In genomic region chr2:88739985-88740600, GRCh38 we compare ENCODE assay signal across 8 cellular contexts. TPM values are rescaled to one million over a fixed set of nuclear protein-coding genes. Genes with fewer than 3 reads are reported as not detected.
A peak's percentile ranks its signal among the peaks of the same experiment; 100 is the strongest.
DNase-seq lines count a peak whose midpoint lies in the region; ATAC-seq, FAIRE-seq and TF ChIP-seq lines count a peak whose summit lies in the region.

No MANE protein-coding gene starts in this region.

- WGBS in liver, result 40% methylated on average over 7 of the region's 7 CpGs

- peaks cover 0 to 2% (median 0%) of the 10 kb centered on the region in 4 donors for H3K4me1 ChIP-seq in liver (ENCODE audit: control insufficient read depth in 4 of 4, insufficient read depth in 4 of 4, low read length in 3 of 4)

- H3K4me3 ChIP-seq in liver (ENCODE audit: low read depth in 1 of 3, low read length in 3 of 3), result no peak overlapping the region

- peak; percentile 90 for FAIRE-seq in GM18507 (lab: Jason Lieb, UNC)

- H3K27ac ChIP-seq in liver (ENCODE audit: low read depth in 1 of 2, low read length in 2 of 2), result no peak overlapping the region

- H3K36me3 ChIP-seq in liver (ENCODE audit: control insufficient read depth in 4 of 4, insufficient read depth in 3 of 4, low read depth in 1 of 4, low read length in 3 of 4), result peaks cover 2 to 20% (median 11%) of the 10 kb centered on the region in 4 donors

- no peaks in the 10 kb centered on the region for H3K9me3 ChIP-seq in liver (ENCODE audit: control insufficient read depth in 4 of 4, low read length in 3 of 4)

- peak; percentile 89 for ATAC-seq in HG03025 (IDR thresholded peaks at IDR 0.05; ENCODE audit: low FRiP score, unreplicated experiment)

- TF ChIP-seq CTCF in liver (IDR thresholded peaks at IDR 0.05; ENCODE audit: low read depth, low read length, missing input control), result peak; percentile 88

- no peaks in the 10 kb centered on the region for H3K27me3 ChIP-seq in liver (ENCODE audit: control insufficient read depth in 4 of 4, insufficient read depth in 4 of 4, low read length in 3 of 4)

- no peak overlapping the region for H3K9ac ChIP-seq in liver (ENCODE audit: low read depth in 1 of 2, low read length in 2 of 2)

- TF ChIP-seq RAD21 in liver (IDR thresholded peaks at IDR 0.05), result peak; percentile 80 to 88

- DNase-seq in AG08395 (ENCODE audit: low spot score) (peak; percentile 82), GM18507 (ENCODE audit: extremely low spot score, insufficient read length, low read depth) (peak; percentile 18), NCI-H2171 (lab: John Stamatoyannopoulos, UW) (peak; percentile 15), cerebellum (ENCODE audit: low spot score) (peak; percentile 31)
- DNase-seq in activated CD4-positive, alpha-beta T cell treated with anti-CD3 and anti-CD28 coated beads for 1 hour, result peak; percentile 57
- peak; percentile 45 to 66 (median 53) for DNase-seq in stimulated activated CD4-positive, alpha-beta T cell treated with anti-CD3 and anti-CD28 coated beads, TNF-alpha, amount 100 ng/mL, for 48 hours (ENCODE audit: low read depth in 3 of 3)

TF ChIP-seq in liver, 16 proteins besides CTCF, POLR2A, EP300 and RAD21:
- TF ChIP-seq HNF4A (conservative IDR thresholded peaks at IDR 0.05) (no peak), REST (IDR thresholded peaks at IDR 0.05) (no peak), JUND (IDR thresholded peaks at IDR 0.05) (no peak), FOXA1 (IDR thresholded peaks at IDR 0.05) (no peak), ZBTB33 (IDR thresholded peaks at IDR 0.05) (no peak), ATF3 (IDR thresholded peaks at IDR 0.05) (no peak), RXRA (IDR thresholded peaks at IDR 0.05) (no peak), HNF4G (IDR thresholded peaks at IDR 0.05) (no peak), GABPA (IDR thresholded peaks at IDR 0.05 in 1 of 2, conservative IDR thresholded peaks at IDR 0.05 in 1 of 2) (no peak), TAF1 (conservative IDR thresholded peaks at IDR 0.05) (no peak), NR2F2 (IDR thresholded peaks at IDR 0.05) (no peak), YY1 (IDR thresholded peaks at IDR 0.05) (no peak), FOXA2 (IDR thresholded peaks at IDR 0.05) (no peak), SP1 (IDR thresholded peaks at IDR 0.05) (no peak)

RNA-seq across cellular contexts. Expression of gene RPIA, which starts 48.6 kb away (rescaled TPM):
- total RNA-seq in cerebellum (7.5 TPM), liver (10 to 100 TPM in 1 of 2 donors, 1 to 10 TPM in 1; 2.7 to 29.4 TPM)
- polyA plus RNA-seq in liver, result 1 to 10 TPM in 1 of 2 donors, under 1 TPM in 1; 0.88 to 3.5 TPM

Comparison
In these comparisons a context has a peak if more than half of its experiments do, and no peak if none do; other contexts are left out.
1. DNase-seq: peak in every context shown above with its lines; median percentile 82 in AG08395; 57 in activated CD4-positive, alpha-beta T cell treated with anti-CD3 and anti-CD28 coated beads for 1 hour; 53 in stimulated activated CD4-positive, alpha-beta T cell treated with anti-CD3 and anti-CD28 coated beads, TNF-alpha, amount 100 ng/mL, for 48 hours; 31 in cerebellum; 18 in GM18507; 15 in NCI-H2171.